8 cellular contexts compared by ENCODE assay signal in the genomic region with DNA sequence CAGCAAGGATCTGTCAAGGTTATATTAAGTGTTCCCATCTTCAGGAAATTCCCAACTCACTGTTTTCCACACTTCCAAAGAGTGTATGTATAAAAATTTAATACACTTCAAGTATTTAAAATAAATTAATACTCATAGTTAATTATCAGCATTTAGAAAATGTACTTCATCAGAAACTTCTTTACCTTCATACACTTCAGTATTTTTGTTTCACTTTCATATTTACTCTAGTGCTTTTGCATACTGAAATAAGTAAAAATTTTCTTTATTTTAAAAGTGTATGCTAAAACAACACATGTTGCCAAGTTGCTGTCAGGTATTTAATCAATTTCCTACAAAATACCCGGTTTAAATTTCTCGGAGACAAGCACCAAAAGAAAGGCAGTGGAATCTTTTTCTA. TPM values are rescaled to one million over a fixed set of nuclear protein-coding genes. Genes with fewer than 3 reads are reported as not detected.
DNase-seq lines count a peak whose midpoint lies in the region; ATAC-seq lines count a peak whose summit lies in the region.

No MANE protein-coding gene starts in this region.

- no peak overlapping the region for H3K27ac Mint-ChIP-seq in activated T-helper 17 cell treated with anti-CD3 and anti-CD28 coated beads, Interleukin-2, amount 50 U/mL, for 72 hours
- peak overlapping the region in 2 of 6 donors; percentile 5 to 30 for H3K27ac Mint-ChIP-seq in naive B cell

- H3K4me1 Mint-ChIP-seq in activated T-helper 17 cell treated with anti-CD3 and anti-CD28 coated beads, Interleukin-2, amount 50 U/mL, for 72 hours: peaks cover 31% of the 10 kb centered on the region
- H3K4me1 Mint-ChIP-seq in naive B cell: peaks cover 39 to 59% (median 53%) of the 10 kb centered on the region in 3 donors

- in situ Hi-C loops in KBM-7 (cut with MboI; ENCODE audit: low pct_unique_long_range_greater_than_20kb, low sequenced_read_pairs): no loop called here

- H3K9me3 Mint-ChIP-seq in activated T-helper 17 cell treated with anti-CD3 and anti-CD28 coated beads, Interleukin-2, amount 50 U/mL, for 72 hours: no peaks in the 10 kb centered on the region
- no peaks in the 10 kb centered on the region for H3K9me3 Mint-ChIP-seq in naive B cell

- no peak for DNase-seq in naive B cell
- DNase-seq in KBM-7: no peak
- DNase-seq in occipital lobe (lab: John Stamatoyannopoulos, UW): no peak
- no peak for DNase-seq in islet precursor cell

- H3K36me3 Mint-ChIP-seq in activated T-helper 17 cell treated with anti-CD3 and anti-CD28 coated beads, Interleukin-2, amount 50 U/mL, for 72 hours (ENCODE audit: low read depth): peaks cover 25% of the 10 kb centered on the region
- no peaks in the 10 kb centered on the region for H3K36me3 Mint-ChIP-seq in naive B cell

- ATAC-seq in GM18861 (IDR thresholded peaks at IDR 0.05; ENCODE audit: unreplicated experiment) (peak; percentile 37), HG02763 (IDR thresholded peaks at IDR 0.05; ENCODE audit: unreplicated experiment) (peak; percentile 45), naive B cell (ENCODE audit: low read depth in 2 of 2) (no peak), GM19023 (IDR thresholded peaks at IDR 0.05; ENCODE audit: unreplicated experiment) (no peak)
- no peak for ATAC-seq in activated T-helper 17 cell treated with anti-CD3 and anti-CD28 coated beads, Interleukin-2, amount 50 U/mL, for 72 hours (replicated peaks)

- H3K27me3 Mint-ChIP-seq in activated T-helper 17 cell treated with anti-CD3 and anti-CD28 coated beads, Interleukin-2, amount 50 U/mL, for 72 hours: no peaks in the 10 kb centered on the region
- H3K27me3 Mint-ChIP-seq in naive B cell: no peaks in the 10 kb centered on the region

- peak overlapping the region; percentile 41 for H3K4me3 Mint-ChIP-seq in activated T-helper 17 cell treated with anti-CD3 and anti-CD28 coated beads, Interleukin-2, amount 50 U/mL, for 72 hours
- H3K4me3 Mint-ChIP-seq in naive B cell: peak overlapping the region in 7 of 8 donors; percentile 35 to 82 (median 63)

RNA-seq across cellular contexts. Expression of a gene that starts 16.5 kb away (rescaled TPM):
- total RNA-seq in activated T-helper 17 cell treated with anti-CD3 and anti-CD28 coated beads, Interleukin-2, amount 50 U/mL, for 72 hours: 10 to 100 TPM; 35.1 to 84.8 TPM
- 10 to 100 TPM in 5 of 6 donors, 1 to 10 TPM in 1; 3.9 to 25.9 (median 17.7) TPM for polyA plus RNA-seq in naive B cell (ENCODE audit: low read depth in 6 of 6)
- total RNA-seq in occipital lobe: 87.3 TPM

Comparison
In these comparisons a context has a peak if more than half of its experiments do, and no peak if none do; other contexts are left out.
1. ATAC-seq: peak in GM18861 (single experiment) and HG02763 (single experiment); none in activated T-helper 17 cell treated with anti-CD3 and anti-CD28 coated beads, Interleukin-2, amount 50 U/mL, for 72 hours (single experiment), naive B cell (0 of 2) and GM19023 (single experiment).